In the genomic region with DNA sequence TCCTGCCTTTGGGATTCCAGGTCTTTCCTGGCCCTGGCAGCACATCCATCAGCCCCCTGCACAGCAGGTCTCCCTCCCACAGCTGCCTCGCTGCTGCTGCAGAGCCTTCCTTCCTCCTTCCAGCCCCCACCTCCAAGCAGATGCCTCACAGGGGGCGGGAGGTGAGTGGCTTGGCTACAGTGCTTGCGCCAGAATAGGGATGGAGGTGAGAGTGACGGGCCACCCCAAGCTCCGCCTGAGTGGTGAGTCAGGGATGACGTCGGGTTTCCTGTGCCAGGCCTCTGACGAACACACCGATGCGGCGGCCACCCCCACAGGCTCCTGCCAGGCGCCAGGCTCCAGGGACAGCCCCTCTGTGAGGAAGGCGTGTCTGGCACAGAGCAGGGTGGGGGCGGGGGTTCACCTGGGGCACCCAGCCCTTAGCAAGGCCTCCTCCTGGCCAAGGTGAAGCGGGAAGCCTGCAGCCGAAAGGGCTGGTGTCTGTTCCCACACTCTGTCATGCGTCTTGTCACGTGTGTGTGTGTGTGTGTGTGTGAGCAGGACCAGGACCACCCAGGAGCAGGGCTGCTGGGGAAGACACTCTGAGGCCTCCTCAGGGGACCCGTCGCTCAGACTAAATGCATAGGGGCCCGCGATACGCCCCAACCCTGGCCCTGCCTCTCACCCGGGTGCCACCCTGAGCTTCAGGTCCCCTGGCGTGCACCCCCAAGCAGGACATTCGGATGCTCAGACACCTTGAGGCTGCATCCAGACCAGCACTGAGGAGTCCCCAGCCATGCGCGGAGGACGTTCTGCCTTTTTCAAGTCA, we compare ENCODE assay signal across 9 cellular contexts. TPM values are rescaled to one million over a fixed set of nuclear protein-coding genes. Genes with fewer than 3 reads are reported as not detected.
DNase-seq lines count a peak whose midpoint lies in the region; ATAC-seq and TF ChIP-seq lines count a peak whose summit lies in the region.
"Had no signal": no experiment of that assay in that cellular context is flagged by ENCODE, and none has a peak within 500 bp of the region (broad histone marks: within the 10 kb centered on the region; RNA-seq: fewer than 3 reads in every experiment).

No MANE protein-coding gene starts in this region.

- in situ Hi-C loops in KBM-7 (cut with MboI; ENCODE audit: low pct_unique_long_range_greater_than_20kb, low sequenced_read_pairs) = no loop called here

- H3K27me3 Mint-ChIP-seq in Calu3 (ENCODE audit: unreplicated experiment) = no peaks in the 10 kb centered on the region
- H3K27me3 Mint-ChIP-seq in activated naive CD4-positive, alpha-beta T cell treated with anti-CD3 and anti-CD28 coated beads, Interleukin-2, amount 50 U/mL, for 24 hours = no peaks in the 10 kb centered on the region

- TF ChIP-seq CTCF in Calu3 (IDR thresholded peaks at IDR 0.05; ENCODE audit: unreplicated experiment) = no peak

- no TSS peak for BruUV-seq in Calu3 (replicated peaks; lab: Mats Ljungman, UMichigan)

- no peak overlapping the region for H3K27ac Mint-ChIP-seq in Calu3 (ENCODE audit: unreplicated experiment)
- peak overlapping the region; percentile 97 for H3K27ac Mint-ChIP-seq in activated naive CD4-positive, alpha-beta T cell treated with anti-CD3 and anti-CD28 coated beads, Interleukin-2, amount 50 U/mL, for 24 hours

- intact Hi-C loops in Calu3 (cut with micrococcal nuclease; ENCODE audit: unreplicated experiment) (no loop called here), left cardiac atrium (cut with DNase I) (no loop called here)

- H3K4me3 Mint-ChIP-seq in Calu3 (ENCODE audit: low read depth, unreplicated experiment) = no peak overlapping the region
- H3K4me3 Mint-ChIP-seq in activated naive CD4-positive, alpha-beta T cell treated with anti-CD3 and anti-CD28 coated beads, Interleukin-2, amount 50 U/mL, for 24 hours = peak overlapping the region; percentile 86

- DNase-seq in Calu3 (peak; percentile 79), KBM-7 (peak; percentile 87), SKM-1 (lab: John Stamatoyannopoulos, UW; ENCODE audit: unreplicated experiment) (peak; percentile 30), left cardiac atrium (peak; percentile 84), smooth muscle cell of the brain vasculature (ENCODE audit: low read depth, low spot score) (peak; percentile 77), NCI-H1092 (lab: John Stamatoyannopoulos, UW) (no peak)

- peak; percentile 39 for ATAC-seq in GM21528 (IDR thresholded peaks at IDR 0.05; ENCODE audit: low FRiP score, unreplicated experiment)
- ATAC-seq in left cardiac atrium = peak; percentile 46 to 77

- H3K4me1 Mint-ChIP-seq in Calu3 (ENCODE audit: low read depth, unreplicated experiment) = peaks cover 15% of the 10 kb centered on the region
- H3K4me1 Mint-ChIP-seq in activated naive CD4-positive, alpha-beta T cell treated with anti-CD3 and anti-CD28 coated beads, Interleukin-2, amount 50 U/mL, for 24 hours = peaks cover 72% of the 10 kb centered on the region

- CTCF ChIA-PET in Calu3 (lab: Charles Lee) = no interaction called here

- no peaks in the 10 kb centered on the region for H3K9me3 Mint-ChIP-seq in Calu3 (ENCODE audit: low read depth, unreplicated experiment)
- H3K9me3 Mint-ChIP-seq in activated naive CD4-positive, alpha-beta T cell treated with anti-CD3 and anti-CD28 coated beads, Interleukin-2, amount 50 U/mL, for 24 hours = no peaks in the 10 kb centered on the region

- peaks cover 28% of the 10 kb centered on the region for H3K36me3 Mint-ChIP-seq in Calu3 (ENCODE audit: insufficient read depth, unreplicated experiment)
- H3K36me3 Mint-ChIP-seq in activated naive CD4-positive, alpha-beta T cell treated with anti-CD3 and anti-CD28 coated beads, Interleukin-2, amount 50 U/mL, for 24 hours = peaks cover 9% of the 10 kb centered on the region

RNA-seq across cellular contexts. Expression of a gene that starts 3.4 kb away (rescaled TPM):
- total RNA-seq in Calu3 (2022) = 4.1 and 5.9 TPM in 2 replicates
- 1 to 10 TPM; 1.6 to 2.4 TPM for total RNA-seq in left cardiac atrium

RNA-seq across cellular contexts. Expression of a gene that starts 10.3 kb away (rescaled TPM):
- not detected in 2 replicates for total RNA-seq in Calu3 (2022)
- not detected for total RNA-seq in left cardiac atrium
- total RNA-seq: T-helper 2 cell treated with Interferon-gamma antibody and Interleukin-4, amounts not matched to agents 100 ng/mL and 5 ng/mL, for 36 hours had no signal

RNA-seq across cellular contexts. Expression of a gene that starts 32.2 kb away (rescaled TPM):
- total RNA-seq in Calu3 (2022) (0.22 TPM in 1 of 2 replicates, not detected in the other), left cardiac atrium (1 to 10 TPM; 1.6 to 2.3 TPM)
